Comparison of ENCODE assay signal across 7 cellular contexts in the genomic region with DNA sequence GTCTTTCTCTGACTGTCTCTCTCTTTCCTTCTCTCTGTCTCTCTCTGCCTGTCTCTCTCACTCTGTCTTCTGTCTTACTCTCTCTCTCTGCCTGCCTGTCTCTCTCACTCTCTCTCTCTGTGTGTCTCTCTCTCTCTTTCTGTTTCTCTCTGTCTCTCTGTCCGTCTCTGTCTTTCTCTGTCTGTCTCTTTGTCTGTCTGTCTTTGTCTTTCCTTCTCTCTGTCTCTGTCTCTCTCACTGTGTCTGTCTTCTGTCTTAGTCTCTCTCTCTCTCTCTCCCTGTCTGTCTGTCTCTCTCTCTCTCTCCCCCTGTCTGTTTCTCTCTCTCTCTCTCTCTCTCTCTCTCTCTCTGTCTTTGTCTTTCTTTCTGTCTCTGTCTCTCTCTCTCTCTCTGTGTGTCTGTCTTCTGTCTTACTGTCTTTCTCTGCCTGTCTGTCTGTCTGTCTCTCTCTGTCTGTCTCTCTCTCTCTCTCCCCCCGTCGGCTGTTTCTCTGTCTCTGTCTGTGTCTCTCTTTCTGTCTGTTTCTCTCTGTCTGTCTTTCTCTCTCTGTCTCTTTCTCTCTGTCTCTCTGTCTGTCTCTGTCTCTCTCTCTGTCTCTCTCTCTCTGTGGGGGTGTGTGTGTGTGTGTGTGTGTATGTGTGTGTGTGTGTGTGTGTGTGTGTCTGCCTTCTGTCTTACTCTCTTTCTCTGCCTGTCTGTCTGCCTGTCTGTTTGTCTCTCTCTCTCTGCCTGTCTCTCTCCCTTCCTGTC.
DNase-seq lines count a peak whose midpoint lies in the region; ATAC-seq and TF ChIP-seq lines count a peak whose summit lies in the region.
"Not testable (repeated sequence)": the region's sequence is repeated elsewhere in the genome, so short reads cannot be mapped to it uniquely, and the experiment has no call there.

No MANE protein-coding gene starts in this region.

- not testable (repeated sequence) for BruUV-seq in Panc1 (replicated peaks; lab: Mats Ljungman, UMichigan)

- H3K4me1 ChIP-seq in Panc1 (ENCODE audit: control insufficient read depth, insufficient read depth, low read length), result not testable (repeated sequence)

- CTCF ChIA-PET in Panc1 (lab: Charles Lee), result not testable (repeated sequence)

- not testable (repeated sequence) for H3K27me3 Mint-ChIP-seq in central memory CD8-positive, alpha-beta T cell; naive B cell

- intact Hi-C loops in Panc1 (cut with micrococcal nuclease; ENCODE audit: unreplicated experiment), result not testable (repeated sequence)

- POLR2A ChIA-PET in Panc1 (lab: Charles Lee), result not testable (repeated sequence)

- TF ChIP-seq CTCF in Panc1 (IDR thresholded peaks at IDR 0.05), result not testable (repeated sequence)

- H3K27ac Mint-ChIP-seq in central memory CD8-positive, alpha-beta T cell (ENCODE audit: low read depth); naive B cell: not testable (repeated sequence)

- ATAC-seq in GM18870 (IDR thresholded peaks at IDR 0.05; ENCODE audit: unreplicated experiment) (peak; percentile 76), GM21526 (IDR thresholded peaks at IDR 0.05; ENCODE audit: low FRiP score, unreplicated experiment) (peak; percentile 94), HG02852 (IDR thresholded peaks at IDR 0.05; ENCODE audit: unreplicated experiment) (peak; percentile 75), HG03159 (IDR thresholded peaks at IDR 0.05; ENCODE audit: unreplicated experiment) (peak; percentile 81), Panc1 (peak; percentile 97), naive B cell (ENCODE audit: low read depth in 2 of 2) (peak; percentile 49 to 60)
- peak; percentile 64 for ATAC-seq in central memory CD8-positive, alpha-beta T cell (replicated peaks; ENCODE audit: extremely low read depth, poor library complexity, severe bottlenecking)

- not testable (repeated sequence) for H3K27ac ChIP-seq in Panc1 (ENCODE audit: low read length)

- not testable (repeated sequence) for H3K36me3 Mint-ChIP-seq in central memory CD8-positive, alpha-beta T cell (ENCODE audit: insufficient read depth); naive B cell

- DNase-seq in Panc1 (ENCODE audit: low read depth, low spot score); central memory CD8-positive, alpha-beta T cell (ENCODE audit: low spot score in 2 of 2); naive B cell: not testable (repeated sequence)

- not testable (repeated sequence) for H3K27me3 ChIP-seq in Panc1 (ENCODE audit: control insufficient read depth, insufficient read depth, low read length)

- in situ Hi-C loops in Panc1 (cut with HindIII; ENCODE audit: low pct_unique_long_range_greater_than_20kb, low sequenced_read_pairs), result not testable (repeated sequence)

- H3K4me1 Mint-ChIP-seq in central memory CD8-positive, alpha-beta T cell; naive B cell: not testable (repeated sequence)

- H3K4me3 Mint-ChIP-seq in central memory CD8-positive, alpha-beta T cell; naive B cell: not testable (repeated sequence)

- not testable (repeated sequence) for H3K4me3 ChIP-seq in Panc1 (ENCODE audit: low read depth in 2 of 2, low read length in 2 of 2)

- H3K9me3 ChIP-seq in Panc1 (ENCODE audit: control insufficient read depth, insufficient read depth, low read depth, low read length), result not testable (repeated sequence)

- H3K36me3 ChIP-seq in Panc1 (ENCODE audit: control insufficient read depth, insufficient read depth, low read length), result not testable (repeated sequence)

- not testable (repeated sequence) for H3K9me3 Mint-ChIP-seq in central memory CD8-positive, alpha-beta T cell; naive B cell
